ENCODE assay signal across 9 cellular contexts in the genomic region with DNA sequence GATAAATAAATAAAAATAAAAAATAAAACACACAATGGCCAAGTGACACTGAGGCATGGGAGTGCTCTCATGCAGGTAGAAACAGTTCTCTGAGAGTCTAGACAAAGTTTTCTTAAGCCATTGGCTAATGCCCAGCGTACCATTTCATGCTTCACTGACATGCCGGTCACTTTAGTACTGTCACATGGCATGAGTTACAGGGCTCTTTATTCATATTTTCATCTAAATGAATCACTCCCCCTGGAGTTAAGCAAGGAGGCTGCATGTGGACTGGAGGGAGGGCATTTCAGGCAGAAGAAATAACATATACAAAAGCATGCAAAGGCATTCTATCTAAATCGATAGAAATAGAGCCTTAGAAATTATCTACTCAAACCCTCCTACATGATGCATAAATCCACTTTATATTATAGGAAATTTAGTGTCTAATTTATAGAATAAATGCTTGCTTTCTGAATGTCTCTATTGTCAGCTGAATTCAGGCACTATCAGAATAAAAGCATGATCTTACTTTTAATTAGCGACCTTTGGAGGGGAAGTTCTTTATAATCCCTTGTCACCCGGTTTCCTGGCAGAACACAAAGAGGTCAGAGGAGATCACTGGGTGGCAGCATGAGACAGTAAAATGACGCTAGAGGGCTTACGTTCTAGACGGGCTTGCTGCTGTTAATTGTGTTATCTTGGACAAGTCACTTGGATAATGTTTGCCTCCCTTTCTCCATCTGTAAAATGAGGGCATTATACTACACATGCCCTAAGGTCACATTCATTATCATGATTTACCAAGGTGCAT. TPM values are rescaled to one million over a fixed set of nuclear protein-coding genes. Genes with fewer than 3 reads are reported as not detected.
A peak's percentile ranks its signal among the peaks of the same experiment; 100 is the strongest.
DNase-seq lines count a peak whose midpoint lies in the region; ATAC-seq and TF ChIP-seq lines count a peak whose summit lies in the region.
"Had no signal": no experiment of that assay in that cellular context is flagged by ENCODE, and none has a peak within 500 bp of the region (broad histone marks: within the 10 kb centered on the region; RNA-seq: fewer than 3 reads in every experiment).

No MANE protein-coding gene starts in this region.

- no peaks in the 10 kb centered on the region for H3K9me2 ChIP-seq in DOHH2 (replicated peaks; ENCODE audit: control insufficient read depth, low read length)

- H3K4me1 ChIP-seq in DOHH2 (ENCODE audit: control insufficient read depth, low read length) = no peaks in the 10 kb centered on the region
- H3K4me1 ChIP-seq in lower lobe of right lung = peaks cover 10% of the 10 kb centered on the region
- H3K4me1 ChIP-seq: body of pancreas had no signal

- no peaks in the 10 kb centered on the region for H3K36me3 Mint-ChIP-seq in activated CD8-positive, alpha-beta T cell treated with anti-CD3 and anti-CD28 coated beads for 36 hours (ENCODE audit: low read depth)

- peaks cover 5% of the 10 kb centered on the region for H3K27me3 Mint-ChIP-seq in activated CD8-positive, alpha-beta T cell treated with anti-CD3 and anti-CD28 coated beads for 36 hours

- H3K4me1 Mint-ChIP-seq in activated CD8-positive, alpha-beta T cell treated with anti-CD3 and anti-CD28 coated beads for 36 hours (ENCODE audit: low read depth) = no peaks in the 10 kb centered on the region

- CTCF ChIA-PET in activated CD8-positive, alpha-beta T cell treated with anti-CD3 and anti-CD28 coated beads for 36 hours (lab: Charles Lee) = interaction anchor here (1.7 kb wide), 1 partner anchor 179 kb away, joined by 5 read pairs; no protein-coding TSS in a partner anchor

- DNase-seq in Kasumi-1 (lab: John Stamatoyannopoulos, UW) (peak; percentile 6 to 19), lower lobe of right lung (no peak), DMS114 treated with DMSO at 0.1 percent for 48 hours (lab: John Stamatoyannopoulos, UW; ENCODE audit: unreplicated experiment) (no peak), T-helper 1 cell (no peak)
- peak; percentile 16 for DNase-seq in activated CD8-positive, alpha-beta T cell treated with anti-CD3 and anti-CD28 coated beads for 36 hours

- H3K27me3 ChIP-seq in DOHH2 (ENCODE audit: control insufficient read depth, low read length) (peaks cover 12% of the 10 kb centered on the region), lower lobe of right lung (ENCODE audit: low read depth) (no peaks in the 10 kb centered on the region)
- H3K27me3 ChIP-seq: body of pancreas had no signal

- no peak for ATAC-seq in activated CD8-positive, alpha-beta T cell treated with anti-CD3 and anti-CD28 coated beads for 36 hours
- peak; percentile 54 to 56 for ATAC-seq in lower lobe of right lung
- no peak for ATAC-seq in GM21367 (IDR thresholded peaks at IDR 0.05; ENCODE audit: unreplicated experiment)
- ATAC-seq in GM18868 (IDR thresholded peaks at IDR 0.05; ENCODE audit: unreplicated experiment) = no peak
- ATAC-seq: body of pancreas had no signal

- H4K20me1 ChIP-seq in DOHH2 (ENCODE audit: control insufficient read depth, insufficient read depth, low read depth, low read length) = no peaks in the 10 kb centered on the region

- intact Hi-C loops in activated CD8-positive, alpha-beta T cell treated with anti-CD3 and anti-CD28 coated beads for 36 hours (cut with micrococcal nuclease) = no loop called here
- intact Hi-C loops in lower lobe of right lung (cut with DNase I) = no loop called here

- H3K4me3 Mint-ChIP-seq in activated CD8-positive, alpha-beta T cell treated with anti-CD3 and anti-CD28 coated beads for 36 hours = no peak overlapping the region

- H3K9me3 ChIP-seq in DOHH2 (ENCODE audit: control insufficient read depth, insufficient read depth, low read length) (no peaks in the 10 kb centered on the region), lower lobe of right lung (no peaks in the 10 kb centered on the region)
- H3K9me3 ChIP-seq: body of pancreas had no signal

- peak; percentile 60 for TF ChIP-seq CTCF in DOHH2 (IDR thresholded peaks at IDR 0.05; ENCODE audit: low read depth, low read length, poor library complexity, severe bottlenecking)
- no peak for TF ChIP-seq CTCF in activated CD8-positive, alpha-beta T cell treated with anti-CD3 and anti-CD28 coated beads for 36 hours (IDR thresholded peaks at IDR 0.05)
- TF ChIP-seq CTCF in lower lobe of right lung (IDR thresholded peaks at IDR 0.05) = peak; percentile 30

- H3K79me2 ChIP-seq in DOHH2 (ENCODE audit: control insufficient read depth, low read length) = no peaks in the 10 kb centered on the region

- H3K27ac ChIP-seq in DOHH2 (ENCODE audit: low read depth, low read length) (no peak overlapping the region), lower lobe of right lung (no peak overlapping the region)
- H3K27ac ChIP-seq: body of pancreas had no signal

- POLR2A ChIA-PET in activated CD8-positive, alpha-beta T cell treated with anti-CD3 and anti-CD28 coated beads for 36 hours (lab: Charles Lee) = interaction anchor here (1.0 kb wide), 1 partner anchor 25 kb away, joined by 3 read pairs; no protein-coding TSS in a partner anchor

- H3K9me3 Mint-ChIP-seq in activated CD8-positive, alpha-beta T cell treated with anti-CD3 and anti-CD28 coated beads for 36 hours = no peaks in the 10 kb centered on the region

- H3K36me3 ChIP-seq in DOHH2 (ENCODE audit: control insufficient read depth, low read length) (no peaks in the 10 kb centered on the region), lower lobe of right lung (no peaks in the 10 kb centered on the region)

- H3K27ac Mint-ChIP-seq in activated CD8-positive, alpha-beta T cell treated with anti-CD3 and anti-CD28 coated beads for 36 hours = no peak overlapping the region

- no peak overlapping the region for H3K4me2 ChIP-seq in DOHH2 (ENCODE audit: low read length)

- no peaks in the 10 kb centered on the region for H3F3A ChIP-seq in DOHH2 (ENCODE audit: control insufficient read depth, insufficient read depth)

- no peak overlapping the region for H3K4me3 ChIP-seq in DOHH2 (ENCODE audit: low read length)
- no peak overlapping the region for H3K4me3 ChIP-seq in lower lobe of right lung
- H3K4me3 ChIP-seq: body of pancreas had no signal

RNA-seq across cellular contexts. Expression of a gene that starts 17.5 kb away (rescaled TPM):
- total RNA-seq in activated CD8-positive, alpha-beta T cell treated with anti-CD3 and anti-CD28 coated beads for 36 hours = 10 to 100 TPM; 35.0 TPM
- total RNA-seq in lower lobe of right lung = 41.4 TPM

RNA-seq across cellular contexts. Expression of a gene that starts 40.8 kb away (rescaled TPM):
- total RNA-seq in activated CD8-positive, alpha-beta T cell treated with anti-CD3 and anti-CD28 coated beads for 36 hours = 10 to 100 TPM; 44.7 to 47.8 TPM
- total RNA-seq in lower lobe of right lung = 3.7 TPM

Comparison
In these comparisons a context has a peak if more than half of its experiments do, and no peak if none do; other contexts are left out.
1. DNase-seq: peak in Kasumi-1 (2 of 2) and activated CD8-positive, alpha-beta T cell treated with anti-CD3 and anti-CD28 coated beads for 36 hours (single experiment); none in lower lobe of right lung (single experiment), DMS114 treated with DMSO at 0.1 percent for 48 hours (single experiment) and T-helper 1 cell (0 of 5).
2. ATAC-seq: peak in lower lobe of right lung (2 of 2); none in activated CD8-positive, alpha-beta T cell treated with anti-CD3 and anti-CD28 coated beads for 36 hours (single experiment), GM21367 (single experiment) and GM18868 (single experiment).